In genomic region chr1:247113733-247114271, GRCh38 we compare ENCODE assay signal across 18 cellular contexts. TPM values are rescaled to one million over a fixed set of nuclear protein-coding genes. Genes with fewer than 3 reads are reported as not detected.
DNase-seq lines count a peak whose midpoint lies in the region; ATAC-seq, FAIRE-seq and TF ChIP-seq lines count a peak whose summit lies in the region.
"Had no signal": no experiment of that assay in that cellular context is flagged by ENCODE, and none has a peak within 500 bp of the region (broad histone marks: within the 10 kb centered on the region; RNA-seq: fewer than 3 reads in every experiment).

No MANE protein-coding gene starts in this region.

- H3K27ac ChIP-seq in astrocyte (ENCODE audit: low read depth, low read length), result no peak overlapping the region
- H3K27ac ChIP-seq: BLaER1 had no signal

- H3K79me2 ChIP-seq in astrocyte (ENCODE audit: insufficient read depth, low read length), result no peaks in the 10 kb centered on the region

- no peak overlapping the region for H3K4me3 ChIP-seq in astrocyte (ENCODE audit: insufficient read depth, low read depth, low read length)
- H3K4me3 ChIP-seq: BLaER1 had no signal

- CTCF ChIA-PET in activated naive CD4-positive, alpha-beta T cell treated with anti-CD3 and anti-CD28 coated beads, Interleukin-2, amount 10 ng/mL, durations not matched to agents 7 days and 5 days (lab: Charles Lee), result no interaction called here

- H3K36me3 ChIP-seq in astrocyte (ENCODE audit: insufficient read depth, low read length), result no peaks in the 10 kb centered on the region
- H3K36me3 ChIP-seq: BLaER1 had no signal

- peak overlapping the region; percentile 35 for H3K4me3 Mint-ChIP-seq in activated naive CD4-positive, alpha-beta T cell treated with anti-CD3 and anti-CD28 coated beads, Interleukin-2, amount 10 ng/mL, durations not matched to agents 7 days and 5 days
- H3K4me3 Mint-ChIP-seq in astrocyte (ENCODE audit: unreplicated experiment) (no peak overlapping the region), neural crest cell (peak overlapping the region; percentile 76), type B pancreatic cell (peak overlapping the region; percentile 81), glutamatergic neuron (ENCODE audit: unreplicated experiment) (no peak overlapping the region)

- ATAC-seq in activated naive CD4-positive, alpha-beta T cell treated with anti-CD3 and anti-CD28 coated beads, Interleukin-2, amount 50 U/mL, for 72 hours, result no peak

- no peaks in the 10 kb centered on the region for H3K27me3 ChIP-seq in astrocyte (ENCODE audit: insufficient read depth, low read length)

- peaks cover 2% of the 10 kb centered on the region for H3K36me3 Mint-ChIP-seq in activated naive CD4-positive, alpha-beta T cell treated with anti-CD3 and anti-CD28 coated beads, Interleukin-2, amount 10 ng/mL, durations not matched to agents 7 days and 5 days
- peaks cover 6 to 12% of the 10 kb centered on the region in 2 donors for H3K36me3 Mint-ChIP-seq in activated naive CD4-positive, alpha-beta T cell treated with anti-CD3 and anti-CD28 coated beads, Interleukin-2, amount 50 U/mL, for 72 hours
- H3K36me3 Mint-ChIP-seq in astrocyte (ENCODE audit: low read depth, unreplicated experiment) (no peaks in the 10 kb centered on the region), neural crest cell (ENCODE audit: low read depth) (peaks cover 5% of the 10 kb centered on the region), type B pancreatic cell (peaks cover 10% of the 10 kb centered on the region), glutamatergic neuron (ENCODE audit: unreplicated experiment) (peaks cover 5% of the 10 kb centered on the region)

- no peak overlapping the region for H2AFZ ChIP-seq in astrocyte (ENCODE audit: low read depth, low read length)

- no peak overlapping the region for H3K9ac ChIP-seq in astrocyte (ENCODE audit: low read length)
- H3K9ac ChIP-seq: BLaER1 had no signal

- no peak overlapping the region for H3K4me2 ChIP-seq in astrocyte (ENCODE audit: low read length)
- H3K4me2 ChIP-seq: BLaER1 had no signal

- no peak overlapping the region for H3K27ac Mint-ChIP-seq in activated naive CD4-positive, alpha-beta T cell treated with anti-CD3 and anti-CD28 coated beads, Interleukin-2, amount 10 ng/mL, durations not matched to agents 7 days and 5 days
- H3K27ac Mint-ChIP-seq in activated naive CD4-positive, alpha-beta T cell treated with anti-CD3 and anti-CD28 coated beads, Interleukin-2, amount 50 U/mL, for 72 hours, result no peak overlapping the region
- H3K27ac Mint-ChIP-seq in astrocyte (ENCODE audit: unreplicated experiment) (peak overlapping the region; percentile 84), neural crest cell (ENCODE audit: unreplicated experiment) (no peak overlapping the region), type B pancreatic cell (no peak overlapping the region), glutamatergic neuron (ENCODE audit: unreplicated experiment) (no peak overlapping the region)

- H4K20me1 ChIP-seq in astrocyte (ENCODE audit: insufficient read depth, low read length), result no peaks in the 10 kb centered on the region

- FAIRE-seq in astrocyte (lab: Jason Lieb, UNC), result no peak
- FAIRE-seq: A204.1, D721Med had no signal

- DNase-seq in activated naive CD4-positive, alpha-beta T cell treated with anti-CD3 and anti-CD28 coated beads, Interleukin-2, amount 10 ng/mL, durations not matched to agents 7 days and 5 days, result no peak
- DNase-seq in activated naive CD4-positive, alpha-beta T cell treated with anti-CD3 and anti-CD28 coated beads, Interleukin-2, amount 50 U/mL, for 72 hours (ENCODE audit: low spot score in 2 of 2), result no peak
- DNase-seq in astrocyte (ENCODE audit: low read depth) (no peak), neural crest cell (ENCODE audit: low read depth, low spot score) (no peak), type B pancreatic cell (ENCODE audit: extremely low spot score, unreplicated experiment) (peak; percentile 61), cerebellar cortex (ENCODE audit: low spot score) (no peak), glutamatergic neuron (no peak)
- no peak for DNase-seq in activated CD4-positive, alpha-beta T cell treated with anti-CD3 and anti-CD28 coated beads for 48 hours
- DNase-seq: DMS79, KG1, NCI-H1105 treated with DMSO at 0.1 percent for 48 hours, NCI-H1694, NCI-H2081 treated with DMSO at 0.1 percent for 48 hours, NCI-H510A, NCI-H774 had no signal

- TF ChIP-seq CTCF in astrocyte (IDR thresholded peaks at IDR 0.05; ENCODE audit: insufficient read depth, low read depth, low read length), result no peak
- TF ChIP-seq CTCF in neural crest cell (conservative IDR thresholded peaks at IDR 0.05), result no peak
- TF ChIP-seq CTCF in type B pancreatic cell (conservative IDR thresholded peaks at IDR 0.05), result no peak
- TF ChIP-seq CTCF in glutamatergic neuron (IDR thresholded peaks at IDR 0.05; ENCODE audit: partially characterized antibody, unreplicated experiment), result no peak

- H3K27me3 Mint-ChIP-seq in activated naive CD4-positive, alpha-beta T cell treated with anti-CD3 and anti-CD28 coated beads, Interleukin-2, amount 10 ng/mL, durations not matched to agents 7 days and 5 days, result peaks cover 50% of the 10 kb centered on the region
- peaks cover 3% of the 10 kb centered on the region for H3K27me3 Mint-ChIP-seq in astrocyte (ENCODE audit: low read depth, unreplicated experiment)
- H3K27me3 Mint-ChIP-seq in neural crest cell (ENCODE audit: low read depth), result peaks cover 3% of the 10 kb centered on the region
- H3K27me3 Mint-ChIP-seq in type B pancreatic cell, result peaks cover 4% of the 10 kb centered on the region
- peaks cover 16% of the 10 kb centered on the region for H3K27me3 Mint-ChIP-seq in glutamatergic neuron (ENCODE audit: unreplicated experiment)

- H3K4me1 Mint-ChIP-seq in activated naive CD4-positive, alpha-beta T cell treated with anti-CD3 and anti-CD28 coated beads, Interleukin-2, amount 10 ng/mL, durations not matched to agents 7 days and 5 days, result peaks cover 4% of the 10 kb centered on the region
- H3K4me1 Mint-ChIP-seq in astrocyte (ENCODE audit: low read depth, unreplicated experiment) (peaks cover 7% of the 10 kb centered on the region), neural crest cell (peaks cover 10% of the 10 kb centered on the region), type B pancreatic cell (ENCODE audit: unreplicated experiment) (peaks cover 10% of the 10 kb centered on the region), glutamatergic neuron (ENCODE audit: low read depth, unreplicated experiment) (peaks cover 5% of the 10 kb centered on the region)

- no peaks in the 10 kb centered on the region for H3K9me3 ChIP-seq in astrocyte (ENCODE audit: insufficient read depth, low read depth, low read length)

- H3K4me1 ChIP-seq in astrocyte (ENCODE audit: insufficient read depth, low read length), result peaks cover 8% of the 10 kb centered on the region

- H3K9me3 Mint-ChIP-seq in activated naive CD4-positive, alpha-beta T cell treated with anti-CD3 and anti-CD28 coated beads, Interleukin-2, amount 10 ng/mL, durations not matched to agents 7 days and 5 days, result peaks cover 2% of the 10 kb centered on the region
- peaks cover 3 to 5% of the 10 kb centered on the region in 2 donors for H3K9me3 Mint-ChIP-seq in activated naive CD4-positive, alpha-beta T cell treated with anti-CD3 and anti-CD28 coated beads, Interleukin-2, amount 50 U/mL, for 72 hours
- H3K9me3 Mint-ChIP-seq in astrocyte (ENCODE audit: unreplicated experiment), result peaks cover 10% of the 10 kb centered on the region
- H3K9me3 Mint-ChIP-seq in neural crest cell, result no peaks in the 10 kb centered on the region
- H3K9me3 Mint-ChIP-seq in type B pancreatic cell, result no peaks in the 10 kb centered on the region
- peaks cover 13% of the 10 kb centered on the region for H3K9me3 Mint-ChIP-seq in glutamatergic neuron (ENCODE audit: unreplicated experiment)

RNA-seq across cellular contexts. Expression of gene ZNF669, which starts 9.6 kb away (rescaled TPM):
- 10 to 100 TPM in 1 of 2 donors, 1 to 10 TPM in 1; 6.2 to 10.1 TPM for total RNA-seq in activated naive CD4-positive, alpha-beta T cell treated with anti-CD3 and anti-CD28 coated beads, Interleukin-2, amount 50 U/mL, for 72 hours
- 7.5 and 9.4 TPM in 2 replicates for total RNA-seq in astrocyte
- total RNA-seq in neural crest cell, result 19.8 and 21.8 TPM in 2 replicates
- 19.8 and 21.3 TPM in 2 replicates for total RNA-seq in type B pancreatic cell (ENCODE audit: low replicate concordance)
- total RNA-seq in glutamatergic neuron (ENCODE audit: unreplicated experiment), result 28.5 TPM

RNA-seq across cellular contexts. Expression of gene ZNF670, which starts 35.2 kb away (rescaled TPM):
- 1 to 10 TPM; 3.2 to 4.5 TPM for total RNA-seq in activated naive CD4-positive, alpha-beta T cell treated with anti-CD3 and anti-CD28 coated beads, Interleukin-2, amount 50 U/mL, for 72 hours
- 2.3 and 4.0 TPM in 2 replicates for total RNA-seq in astrocyte
- total RNA-seq in neural crest cell, result 12.2 and 13.2 TPM in 2 replicates
- total RNA-seq in type B pancreatic cell (ENCODE audit: low replicate concordance), result 6.6 and 8.5 TPM in 2 replicates
- 10.7 TPM for total RNA-seq in glutamatergic neuron (ENCODE audit: unreplicated experiment)

RNA-seq across cellular contexts. Expression of gene ZNF124, which starts 58.0 kb away (rescaled TPM):
- 10 to 100 TPM; 11.0 to 13.2 TPM for total RNA-seq in activated naive CD4-positive, alpha-beta T cell treated with anti-CD3 and anti-CD28 coated beads, Interleukin-2, amount 50 U/mL, for 72 hours
- total RNA-seq in astrocyte (28.6 and 36.5 TPM in 2 replicates), neural crest cell (87.0 and 90.2 TPM in 2 replicates), type B pancreatic cell (ENCODE audit: low replicate concordance) (55.1 and 134 TPM in 2 replicates), glutamatergic neuron (ENCODE audit: unreplicated experiment) (137 TPM)

Comparison
In these comparisons a context has a peak if more than half of its experiments do, and no peak if none do; other contexts are left out.
1. H3K4me3 Mint-ChIP-seq: peak in activated naive CD4-positive, alpha-beta T cell treated with anti-CD3 and anti-CD28 coated beads, Interleukin-2, amount 10 ng/mL, durations not matched to agents 7 days and 5 days (single experiment), neural crest cell (single experiment) and type B pancreatic cell (single experiment); none in astrocyte (single experiment) and glutamatergic neuron (single experiment).